In genomic region chr2:178143481-178143880, GRCh38 we compare ENCODE assay signal across 12 cellular contexts. TPM values are rescaled to one million over a fixed set of nuclear protein-coding genes. Genes with fewer than 3 reads are reported as not detected.
A peak's percentile ranks its signal among the peaks of the same experiment; 100 is the strongest.
DNase-seq lines count a peak whose midpoint lies in the region; ATAC-seq and TF ChIP-seq lines count a peak whose summit lies in the region.
"Had no signal": no experiment of that assay in that cellular context is flagged by ENCODE, and none has a peak within 500 bp of the region (broad histone marks: within the 10 kb centered on the region; RNA-seq: fewer than 3 reads in every experiment).

No MANE protein-coding gene starts in this region.

- H3K9me2 ChIP-seq in SK-N-SH = no peaks in the 10 kb centered on the region; the same call in 1 of the 2 replicates

- no peaks in the 10 kb centered on the region for H3K36me3 Mint-ChIP-seq in WTC11
- H3K36me3 Mint-ChIP-seq: CD8-positive, alpha-beta memory T cell had no signal

- no peak overlapping the region for H2AFZ ChIP-seq in SK-N-SH (ENCODE audit: low read depth)
- H2AFZ ChIP-seq: GM23248 had no signal

- TF ChIP-seq EP300 in SK-N-SH (IDR thresholded peaks at IDR 0.05; ENCODE audit: borderline replicate concordance in 1 of 2, low read depth in 1 of 2, low read length in 1 of 2) = no peak

- H3K4me3 ChIP-seq in SK-N-SH (ENCODE audit: low read depth in 2 of 2, low read length in 1 of 2) (no peak overlapping the region), aorta (ENCODE audit: low read length in 2 of 2) (no peak overlapping the region), uterus (no peak overlapping the region)
- H3K4me3 ChIP-seq: GM12878, GM23248 had no signal

- intact Hi-C loops in aorta (cut with DNase I) (no loop called here), uterus (cut with DNase I; ENCODE audit: low total_unique reads) (no loop called here)

- no peaks in the 10 kb centered on the region for H3F3A ChIP-seq in SK-N-SH (replicated peaks; ENCODE audit: insufficient read depth)

- TF ChIP-seq POLR2A in uterus (IDR thresholded peaks at IDR 0.05) = no peak

- H3K4me3 Mint-ChIP-seq in WTC11 = no peak overlapping the region
- no peak overlapping the region for H3K4me3 Mint-ChIP-seq in stimulated activated naive CD8-positive, alpha-beta T cell treated with anti-CD3 and anti-CD28 coated beads, Interleukin-15, amount 100 ng/mL, for 72 hours
- H3K4me3 Mint-ChIP-seq: CD8-positive, alpha-beta memory T cell had no signal

- no peak overlapping the region for H3K27ac Mint-ChIP-seq in WTC11
- no peak overlapping the region for H3K27ac Mint-ChIP-seq in stimulated activated naive CD8-positive, alpha-beta T cell treated with anti-CD3 and anti-CD28 coated beads, Interleukin-15, amount 100 ng/mL, for 72 hours
- H3K27ac Mint-ChIP-seq: CD8-positive, alpha-beta memory T cell had no signal

- ATAC-seq in SK-N-SH treated with all-trans-retinoic acid at 6 μM for 48 hours (peak; percentile 45), WTC11 (peak; percentile 68), aorta (ENCODE audit: low FRiP score) (no peak)
- no peak for ATAC-seq in stimulated activated naive CD8-positive, alpha-beta T cell treated with anti-CD3 and anti-CD28 coated beads, Interleukin-15, amount 100 ng/mL, for 72 hours

- no peak for DNase-seq in SK-N-SH
- DNase-seq in NCI-H69 (lab: John Stamatoyannopoulos, UW) = peak; percentile 16
- no peak for DNase-seq in WTC11 (ENCODE audit: low spot score)
- DNase-seq in stimulated activated naive CD8-positive, alpha-beta T cell treated with anti-CD3 and anti-CD28 coated beads, Interleukin-15, amount 100 ng/mL, for 72 hours = no peak
- no peak for DNase-seq in aorta
- no peak for DNase-seq in uterus
- DNase-seq: Caco-2; CD8-positive, alpha-beta memory T cell; GM23248; H7 had no signal

- POLR2A ChIA-PET in SK-N-SH (lab: Yijun Ruan, JAX) (no interaction called here), WTC11 (lab: Charles Lee) (no interaction called here)

- H3K79me2 ChIP-seq in SK-N-SH (ENCODE audit: insufficient read depth) = no peaks in the 10 kb centered on the region

- no peak overlapping the region for H3K4me2 ChIP-seq in SK-N-SH

- H3K27me3 ChIP-seq in SK-N-SH (ENCODE audit: insufficient read depth) (no peaks in the 10 kb centered on the region), aorta (ENCODE audit: control insufficient read depth in 1 of 2, insufficient read depth in 2 of 2, low read length in 1 of 2) (no peaks in the 10 kb centered on the region), uterus (no peaks in the 10 kb centered on the region)

- no peak overlapping the region for H3K9ac ChIP-seq in SK-N-SH
- H3K9ac ChIP-seq: GM23248 had no signal

- no peaks in the 10 kb centered on the region; the same call in 1 of the 2 replicates for H3K27me3 Mint-ChIP-seq in WTC11 (ENCODE audit: low read depth)
- H3K27me3 Mint-ChIP-seq in stimulated activated naive CD8-positive, alpha-beta T cell treated with anti-CD3 and anti-CD28 coated beads, Interleukin-15, amount 100 ng/mL, for 72 hours = peaks cover 32% of the 10 kb centered on the region

- H3K27ac ChIP-seq in SK-N-SH (ENCODE audit: low read depth in 2 of 2, low read length in 1 of 2) (no peak overlapping the region), aorta (ENCODE audit: low read depth in 1 of 2, low read length in 2 of 2) (no peak overlapping the region), uterus (no peak overlapping the region)
- H3K27ac ChIP-seq: GM23248 had no signal

- H4K20me1 ChIP-seq in SK-N-SH (ENCODE audit: insufficient read depth) = no peaks in the 10 kb centered on the region

- H3K4me1 Mint-ChIP-seq in WTC11 = no peaks in the 10 kb centered on the region
- no peaks in the 10 kb centered on the region for H3K4me1 Mint-ChIP-seq in stimulated activated naive CD8-positive, alpha-beta T cell treated with anti-CD3 and anti-CD28 coated beads, Interleukin-15, amount 100 ng/mL, for 72 hours
- H3K4me1 Mint-ChIP-seq: CD8-positive, alpha-beta memory T cell had no signal

- no peaks in the 10 kb centered on the region; the same call in 1 of the 2 replicates for H3K9me3 ChIP-seq in SK-N-SH
- no peaks in the 10 kb centered on the region for H3K9me3 ChIP-seq in aorta (ENCODE audit: control insufficient read depth, low read length)
- H3K9me3 ChIP-seq in uterus = no peaks in the 10 kb centered on the region
- H3K9me3 ChIP-seq: Caco-2 had no signal

- no peaks in the 10 kb centered on the region for H3K9me3 Mint-ChIP-seq in WTC11
- no peaks in the 10 kb centered on the region for H3K9me3 Mint-ChIP-seq in stimulated activated naive CD8-positive, alpha-beta T cell treated with anti-CD3 and anti-CD28 coated beads, Interleukin-15, amount 100 ng/mL, for 72 hours
- H3K9me3 Mint-ChIP-seq: CD8-positive, alpha-beta memory T cell had no signal

- H3K36me3 ChIP-seq in SK-N-SH (replicated peaks in 1 of 2; ENCODE audit: control insufficient read depth in 1 of 2, insufficient read depth in 2 of 2, low read length in 1 of 2) (no peaks in the 10 kb centered on the region), aorta (ENCODE audit: control insufficient read depth in 1 of 2, insufficient read depth in 2 of 2, low read length in 1 of 2) (no peaks in the 10 kb centered on the region), uterus (no peaks in the 10 kb centered on the region)

- H3K4me1 ChIP-seq in SK-N-SH (ENCODE audit: control insufficient read depth in 1 of 2, insufficient read depth in 2 of 2, low read depth in 1 of 2, low read length in 1 of 2) = peaks cover 0 to 6% of the 10 kb centered on the region in 2 experiments; a peak in 2 of 4 replicates
- no peaks in the 10 kb centered on the region for H3K4me1 ChIP-seq in aorta (ENCODE audit: control insufficient read depth in 1 of 2, insufficient read depth in 2 of 2, low read length in 2 of 2)
- H3K4me1 ChIP-seq in uterus = no peaks in the 10 kb centered on the region
- H3K4me1 ChIP-seq: Caco-2 had no signal

- TF ChIP-seq CTCF in SK-N-SH (IDR thresholded peaks at IDR 0.05) (no peak), WTC11 (IDR thresholded peaks at IDR 0.05) (no peak), uterus (IDR thresholded peaks at IDR 0.05) (no peak)

- TF ChIP-seq RAD21 in SK-N-SH (IDR thresholded peaks at IDR 0.05; ENCODE audit: low read length) = no peak

- CTCF ChIA-PET in SK-N-SH (lab: Yijun Ruan, JAX) (interaction anchor here (1.2 to 2.4 kb wide), 3 partner anchors 11 to 278 kb away, joined by 3 to 8 read pairs (median 7); partner anchors contain the start of gene RBM45), WTC11 (lab: Charles Lee) (interaction anchor here (1.3 kb wide), 1 partner anchor 271 kb away, joined by 3 read pairs; no protein-coding TSS in a partner anchor)

TF ChIP-seq in SK-N-SH treated with all-trans-retinoic acid at 6 μM for 48 hours, 23 proteins besides CTCF, POLR2A, EP300 and RAD21 (continues in another document):
- no peak for TF ChIP-seq CSDC2 (CRISPR knock-in tag; IDR thresholded peaks at IDR 0.05)
- no peak for TF ChIP-seq ISL1 (CRISPR knock-in tag; IDR thresholded peaks at IDR 0.05)
- no peak for TF ChIP-seq PPARA (CRISPR knock-in tag; IDR thresholded peaks at IDR 0.05; ENCODE audit: borderline replicate concordance)
- no peak for TF ChIP-seq BACH2 (CRISPR knock-in tag; IDR thresholded peaks at IDR 0.05; ENCODE audit: borderline replicate concordance)
- TF ChIP-seq ARNTL (CRISPR knock-in tag; IDR thresholded peaks at IDR 0.05; ENCODE audit: borderline replicate concordance, low read depth) = no peak
- no peak for TF ChIP-seq GLIS3 (CRISPR knock-in tag; IDR thresholded peaks at IDR 0.05)

TF ChIP-seq in SK-N-SH, 30 proteins besides CTCF, POLR2A, EP300 and RAD21:
- TF ChIP-seq SIN3A (IDR thresholded peaks at IDR 0.05; ENCODE audit: borderline replicate concordance, low read depth, low read length) (no peak), FOXJ3 (CRISPR knock-in tag; IDR thresholded peaks at IDR 0.05) (no peak), NRF1 (IDR thresholded peaks at IDR 0.05; ENCODE audit: low read depth, low read length) (no peak), JUND (IDR thresholded peaks at IDR 0.05) (no peak), TAF1 (IDR thresholded peaks at IDR 0.05; ENCODE audit: borderline replicate concordance, low read depth, low read length) (no peak)

TF ChIP-seq in WTC11, 78 proteins besides CTCF, POLR2A, EP300 and RAD21 (continues in another document):
- TF ChIP-seq USF1 (CRISPR knock-in tag; IDR thresholded peaks at IDR 0.05) (no peak), ZMAT4 (CRISPR knock-in tag; IDR thresholded peaks at IDR 0.05) (no peak), IRF2 (CRISPR knock-in tag; IDR thresholded peaks at IDR 0.05; ENCODE audit: borderline replicate concordance, low read depth) (no peak)

RNA-seq across cellular contexts. Expression of gene RBM45, which starts 31.2 kb away (rescaled TPM):
- polyA plus RNA-seq in SK-N-SH (2012; rRNA removed) (7.0 and 8.1 TPM in 2 replicates), aorta (10 to 100 TPM in 1 of 2 donors, 1 to 10 TPM in 1; 5.4 to 11.4 TPM)
- polyA plus RNA-seq in SK-N-SH (2012; cell fraction: cytosol; rRNA removed) = 8.4 and 11.8 TPM in 2 replicates
- polyA plus RNA-seq in SK-N-SH (2012; cell fraction: nucleus; rRNA removed) = 8.1 and 18.1 TPM in 2 replicates
- total RNA-seq in WTC11 (2021) (9.2 to 12.3 TPM (median 10.5 TPM) in 3 replicates), aorta (10 to 100 TPM; 12.9 TPM), uterus (10 to 100 TPM in 2 of 4 donors, 1 to 10 TPM in 2; 4.7 to 31.9 (median 10.7) TPM)

RNA-seq across cellular contexts. Expression of gene OSBPL6, which starts 50.8 kb away (rescaled TPM):
- polyA plus RNA-seq in SK-N-SH (2012; rRNA removed) (2.7 and 3.3 TPM in 2 replicates), aorta (1 to 10 TPM in 1 of 2 donors, under 1 TPM in 1; 0.75 to 1.3 TPM)
- polyA plus RNA-seq in SK-N-SH (2012; cell fraction: cytosol; rRNA removed) = 2.6 and 3.0 TPM in 2 replicates
- 2.7 and 4.6 TPM in 2 replicates for polyA plus RNA-seq in SK-N-SH (2012; cell fraction: nucleus; rRNA removed)
- total RNA-seq in WTC11 (2021) (7.4 to 9.2 TPM (median 8.3 TPM) in 3 replicates), aorta (1 to 10 TPM; 2.1 to 2.4 TPM), uterus (1 to 10 TPM; 1.8 to 9.9 (median 2.8) TPM)

Comparison
In these comparisons a context has a peak if more than half of its experiments do, and no peak if none do; other contexts are left out.
1. ATAC-seq: peak in SK-N-SH treated with all-trans-retinoic acid at 6 μM for 48 hours (single experiment) and WTC11 (single experiment); none in stimulated activated naive CD8-positive, alpha-beta T cell treated with anti-CD3 and anti-CD28 coated beads, Interleukin-15, amount 100 ng/mL, for 72 hours (single experiment) and aorta (single experiment).